ENCODE assay signal across 9 cellular contexts in the genomic region with DNA sequence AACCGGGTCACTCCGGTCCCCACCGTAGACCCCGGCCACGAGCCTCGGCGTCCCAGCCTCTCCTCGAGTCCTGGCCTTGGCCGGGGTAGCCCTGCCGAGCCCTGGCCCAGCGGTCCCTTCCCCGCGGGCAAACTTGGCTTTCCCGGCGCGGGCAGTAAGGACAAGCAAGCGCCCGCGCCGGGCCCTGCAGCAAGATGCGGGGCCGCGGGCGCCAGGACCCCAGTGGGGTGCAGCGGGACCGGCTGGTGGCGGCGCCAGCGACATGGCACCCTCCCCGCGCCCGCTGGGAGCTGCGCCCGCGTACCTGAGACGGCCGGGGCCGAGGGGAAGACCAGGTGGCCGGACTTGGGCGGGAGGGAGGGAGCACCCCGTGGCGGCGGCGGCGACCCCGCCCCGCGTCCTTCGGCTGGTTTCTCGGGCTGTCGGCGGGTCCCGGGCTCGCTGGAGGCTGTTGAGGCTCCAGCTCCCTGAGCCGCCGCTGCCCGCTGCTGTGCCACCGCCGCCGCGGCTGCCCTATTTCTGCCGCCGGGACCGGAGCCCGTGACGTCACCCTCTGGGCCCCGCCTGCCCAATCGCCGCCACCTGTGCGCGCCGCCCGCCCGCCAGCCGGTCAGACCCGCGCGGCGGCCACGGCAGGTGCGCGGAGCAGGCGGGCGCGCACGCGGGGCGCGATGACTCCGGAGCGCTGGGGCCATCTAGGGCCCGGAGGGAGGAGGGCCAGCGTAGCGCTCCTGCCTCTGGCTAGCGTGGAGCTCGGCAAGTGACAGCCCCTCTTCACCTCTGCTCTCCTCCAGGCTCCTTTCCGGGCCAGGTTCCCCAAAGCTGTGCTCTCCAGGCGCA. TPM values are rescaled to one million over a fixed set of nuclear protein-coding genes. Genes with fewer than 3 reads are reported as not detected.
A peak's percentile ranks its signal among the peaks of the same experiment; 100 is the strongest.
DNase-seq lines count a peak whose midpoint lies in the region; ATAC-seq and TF ChIP-seq lines count a peak whose summit lies in the region.
"Had no signal": no experiment of that assay in that cellular context is flagged by ENCODE, and none has a peak within 500 bp of the region (broad histone marks: within the 10 kb centered on the region; RNA-seq: fewer than 3 reads in every experiment).

A gene (minus strand): TSS at position 521 of the 840 bp plus-strand sequence.

- BruUV-seq in Panc1 (replicated peaks; lab: Mats Ljungman, UMichigan) = no TSS peak

- peak; percentile 72 for ATAC-seq in Panc1
- ATAC-seq in GM21367 (IDR thresholded peaks at IDR 0.05; ENCODE audit: unreplicated experiment) = no peak
- no peak for ATAC-seq in GM19397 (IDR thresholded peaks at IDR 0.05; ENCODE audit: unreplicated experiment)

- TF ChIP-seq EP300 in tibial nerve (IDR thresholded peaks at IDR 0.05) = no peak

- in situ Hi-C loops in Panc1 (cut with HindIII; ENCODE audit: low pct_unique_long_range_greater_than_20kb, low sequenced_read_pairs) = no loop called here

- H3K4me1 ChIP-seq in Panc1 (ENCODE audit: control insufficient read depth, insufficient read depth, low read length) = peaks cover 8% of the 10 kb centered on the region
- H3K4me1 ChIP-seq in tibial nerve = peaks cover 0 to 23% (median 15%) of the 10 kb centered on the region in 4 donors

- WGBS in tibial nerve, 2 donors = 1 to 4% methylated on average over 28 of the region's 98 CpGs

- H3K36me3 ChIP-seq in Panc1 (ENCODE audit: control insufficient read depth, insufficient read depth, low read length) (no peaks in the 10 kb centered on the region), tibial nerve (no peaks in the 10 kb centered on the region)
- H3K36me3 ChIP-seq: SJSA1 had no signal

- H3K9me3 ChIP-seq in Panc1 (ENCODE audit: control insufficient read depth, insufficient read depth, low read depth, low read length) = no peaks in the 10 kb centered on the region
- H3K9me3 ChIP-seq in tibial nerve = no peaks in the 10 kb centered on the region
- H3K9me3 ChIP-seq: SJSA1 had no signal

- no peak for TF ChIP-seq POLR2A in tibial nerve (IDR thresholded peaks at IDR 0.05)

- TF ChIP-seq CTCF in Panc1 (IDR thresholded peaks at IDR 0.05) (peak; percentile 36; the same call in 1 of the 2 replicates), tibial nerve (IDR thresholded peaks at IDR 0.05) (no peak)

- H3K4me3 ChIP-seq in Panc1 (ENCODE audit: low read depth in 2 of 2, low read length in 2 of 2) (peak within 1 kb of the TSS; percentile 20 to 40), tibial nerve (peak within 1 kb of the TSS in 3 of 4 donors; percentile 8 to 46 (median 30))
- H3K4me3 ChIP-seq: SJSA1 had no signal

- DNase-seq in NCI-H1694 treated with DMSO at 0.1 percent for 48 hours (lab: John Stamatoyannopoulos, UW) (peak; percentile 13), NCI-H1694 (lab: John Stamatoyannopoulos, UW) (no peak), Panc1 (ENCODE audit: low read depth, low spot score) (no peak), dermis blood vessel endothelial cell (peak; percentile 38), midbrain (lab: John Stamatoyannopoulos, UW) (peak; percentile 6), tibial nerve (ENCODE audit: low spot score in 2 of 2) (no peak)

- CTCF ChIA-PET in Panc1 (lab: Charles Lee) = no interaction called here

- intact Hi-C loops in Panc1 (cut with micrococcal nuclease; ENCODE audit: unreplicated experiment) = loop anchor here (5.0 kb wide), 2 partner anchors 190 to 500 kb away; no protein-coding TSS in a partner anchor

- H3K27me3 ChIP-seq in Panc1 (ENCODE audit: control insufficient read depth, insufficient read depth, low read length) (peaks cover 53% of the 10 kb centered on the region), tibial nerve (peaks cover 0 to 73% of the 10 kb centered on the region in 2 donors)

- POLR2A ChIA-PET in Panc1 (lab: Charles Lee) = no interaction called here

- no peak within 1 kb of the TSS for H3K27ac ChIP-seq in Panc1 (ENCODE audit: low read length)
- H3K27ac ChIP-seq in tibial nerve = no peak within 1 kb of the TSS
- H3K27ac ChIP-seq: SJSA1 had no signal

RNA-seq across cellular contexts. Expression of the gene that starts here (rescaled TPM):
- total RNA-seq in Panc1 (2021; ENCODE audit: unreplicated experiment) = 0.18 TPM
- 0.10 TPM for polyA plus RNA-seq in Panc1 (2012; ENCODE audit: insufficient read length)
- total RNA-seq in dermis blood vessel endothelial cell = under 0.01 and 0.09 TPM in 2 replicates
- under 1 TPM in 1 of 4 donors, not detected in 3; 0.22 TPM for total RNA-seq in tibial nerve

Comparison
In these comparisons a context has a peak if more than half of its experiments do, and no peak if none do; other contexts are left out.
1. DNase-seq: peak in NCI-H1694 treated with DMSO at 0.1 percent for 48 hours (single experiment) and midbrain (single experiment); none in NCI-H1694 (single experiment), Panc1 (single experiment) and tibial nerve (0 of 2).
2. Peak in ATAC-seq and H3K4me3 ChIP-seq in Panc1; RNA of the gene not detected or under 1 TPM.
3. Peak in DNase-seq in dermis blood vessel endothelial cell; RNA of the gene not detected or under 1 TPM.